Comparison of ENCODE assay signal across 21 cellular contexts in genomic region chr7:7166318-7166717, GRCh38. TPM values are rescaled to one million over a fixed set of nuclear protein-coding genes. Genes with fewer than 3 reads are reported as not detected.
DNase-seq lines count a peak whose midpoint lies in the region; ATAC-seq, FAIRE-seq and TF ChIP-seq lines count a peak whose summit lies in the region.
"Had no signal": no experiment of that assay in that cellular context is flagged by ENCODE, and none has a peak within 500 bp of the region (broad histone marks: within the 10 kb centered on the region; RNA-seq: fewer than 3 reads in every experiment).

No MANE protein-coding gene starts in this region.

- FAIRE-seq in G401.6 (lab: Jason Lieb, UNC): peak; percentile 51
- FAIRE-seq: A204.1, D721Med, HTR-8/SVneo had no signal

- H3K27me3 Mint-ChIP-seq in type B pancreatic cell: no peaks in the 10 kb centered on the region
- H3K27me3 Mint-ChIP-seq: CD4-positive, alpha-beta T cell; IgD-negative memory B cell had no signal

- H3K36me3 Mint-ChIP-seq in type B pancreatic cell: no peaks in the 10 kb centered on the region

- DNase-seq in Karpas-422 (peak; percentile 23), left colon (no peak), type B pancreatic cell (ENCODE audit: extremely low spot score, unreplicated experiment) (no peak), left ventricle myocardium superior (no peak)
- no peak for DNase-seq in activated CD8-positive, alpha-beta memory T cell treated with anti-CD3 and anti-CD28 coated beads for 24 hours
- DNase-seq: ACHN; Caco-2; CD4-positive, alpha-beta T cell; DMS153; DMS79; GF-D8; HCEC 1CT; KG1 had no signal

- peaks cover 13% of the 10 kb centered on the region for H3K4me1 Mint-ChIP-seq in type B pancreatic cell (ENCODE audit: unreplicated experiment)

- no peak overlapping the region for H3K9ac ChIP-seq in Karpas-422 (ENCODE audit: low read length)
- H3K9ac ChIP-seq: GM23248 had no signal

- no peak overlapping the region for H3K27ac ChIP-seq in Karpas-422 (ENCODE audit: low read length)
- H3K27ac ChIP-seq: C4-2B, GM23248 had no signal

- ATAC-seq in left colon: peak; percentile 37
- ATAC-seq in HG02610 (IDR thresholded peaks at IDR 0.05; ENCODE audit: unreplicated experiment): no peak
- ATAC-seq in left ventricle myocardium superior: no peak

- H4K20me1 ChIP-seq in Karpas-422 (ENCODE audit: insufficient read depth, low read depth, low read length): no peaks in the 10 kb centered on the region

- H3K27ac Mint-ChIP-seq in type B pancreatic cell: peak overlapping the region; percentile 24
- H3K27ac Mint-ChIP-seq: CD4-positive, alpha-beta T cell had no signal

- no peaks in the 10 kb centered on the region for H3K9me2 ChIP-seq in Karpas-422 (replicated peaks; ENCODE audit: insufficient read depth, low read length)

- peaks cover 9% of the 10 kb centered on the region for H3K9me3 Mint-ChIP-seq in type B pancreatic cell

- intact Hi-C loops in left colon (cut with DNase I, micrococcal nuclease): no loop called here
- intact Hi-C loops in left ventricle myocardium superior (cut with micrococcal nuclease): no loop called here

- no peaks in the 10 kb centered on the region for H3K9me3 ChIP-seq in Karpas-422 (ENCODE audit: low read length)

- no peak overlapping the region for H3K4me3 Mint-ChIP-seq in type B pancreatic cell
- H3K4me3 Mint-ChIP-seq: CD4-positive, alpha-beta T cell; IgD-negative memory B cell had no signal

- no peak overlapping the region for H3K4me2 ChIP-seq in Karpas-422 (ENCODE audit: low read depth, low read length, poor library complexity, severe bottlenecking)

- H3K36me3 ChIP-seq in Karpas-422 (ENCODE audit: insufficient read depth, low read length): no peaks in the 10 kb centered on the region

- H3K27me3 ChIP-seq in Karpas-422 (ENCODE audit: low read length): no peaks in the 10 kb centered on the region

- no peaks in the 10 kb centered on the region for H3K4me1 ChIP-seq in Karpas-422 (ENCODE audit: low read length)
- H3K4me1 ChIP-seq: Caco-2 had no signal

- no peak for TF ChIP-seq CTCF in type B pancreatic cell (conservative IDR thresholded peaks at IDR 0.05)

- H3K4me3 ChIP-seq in Karpas-422 (ENCODE audit: low read length): no peak overlapping the region
- H3K4me3 ChIP-seq: GM23248 had no signal

- no peaks in the 10 kb centered on the region for H3K79me2 ChIP-seq in Karpas-422 (ENCODE audit: low read length)

- H2AFZ ChIP-seq in Karpas-422 (ENCODE audit: low read length): no peak overlapping the region
- H2AFZ ChIP-seq: GM23248 had no signal

RNA-seq across cellular contexts. Expression of gene C1GALT1, which starts 16.0 kb away (rescaled TPM):
- 36.7 and 54.1 TPM in 2 replicates for total RNA-seq in Karpas-422 (2014; rRNA removed; shearing (Covaris generic); ENCODE audit: low replicate concordance)
- total RNA-seq in left colon (10 to 100 TPM; 30.6 to 35.8 TPM), type B pancreatic cell (ENCODE audit: low replicate concordance) (48.8 and 58.8 TPM in 2 replicates), left ventricle myocardium superior (19.4 TPM)
